In the genomic region with DNA sequence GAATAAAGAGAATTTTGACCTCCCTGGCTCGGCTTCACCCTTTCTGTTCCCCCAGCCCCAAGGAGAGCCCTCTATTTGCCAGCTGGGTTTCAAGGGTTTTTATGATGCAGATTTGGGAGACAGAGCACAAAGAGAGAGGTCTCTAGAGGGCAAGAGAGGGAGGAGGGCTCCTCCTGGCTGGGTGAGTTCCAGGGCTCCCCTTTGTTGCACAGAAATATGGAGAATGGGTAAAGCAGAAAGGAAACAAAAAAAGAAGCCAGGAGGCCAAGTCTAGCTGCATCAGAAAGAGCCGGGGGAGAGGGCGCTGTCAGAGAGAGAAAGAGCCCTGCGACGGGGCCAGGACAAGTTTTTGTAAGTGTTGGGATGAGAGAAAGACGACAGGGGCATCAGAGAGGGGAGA, we compare ENCODE assay signal across 24 cellular contexts.
DNase-seq lines count a peak whose midpoint lies in the region; ATAC-seq and TF ChIP-seq lines count a peak whose summit lies in the region.
"Had no signal": no experiment of that assay in that cellular context is flagged by ENCODE, and none has a peak within 500 bp of the region (broad histone marks: within the 10 kb centered on the region; RNA-seq: fewer than 3 reads in every experiment).

No MANE protein-coding gene starts in this region.

- H3K79me2 ChIP-seq in neural progenitor cell (ENCODE audit: low read depth), result no peaks in the 10 kb centered on the region
- H3K79me2 ChIP-seq: parathyroid adenoma had no signal

- peaks cover 12% of the 10 kb centered on the region for H3K9me3 Mint-ChIP-seq in neural progenitor cell
- H3K9me3 Mint-ChIP-seq: activated B cell treated with CpG ODN at 0.5 μM for 24 hours; activated naive CD4-positive, alpha-beta T cell treated with anti-CD3 and anti-CD28 coated beads, Interleukin-2, amount 50 U/mL, for 72 hours; CD4-positive, CD25-positive, alpha-beta regulatory T cell had no signal

- in situ Hi-C loops in G401 (cut with HindIII; ENCODE audit: low sequenced_read_pairs), result no loop called here

- peaks cover 35% of the 10 kb centered on the region for H3K4me1 ChIP-seq in neural progenitor cell
- H3K4me1 ChIP-seq: ascending aorta, parathyroid adenoma, tibial artery had no signal

- H3K4me3 ChIP-seq in neural progenitor cell, result peak overlapping the region; percentile 9
- H3K4me3 ChIP-seq: ascending aorta, skin epidermis, tibial artery had no signal

- H3F3A ChIP-seq in neural progenitor cell (ENCODE audit: low read depth), result peaks cover 28% of the 10 kb centered on the region

- no peaks in the 10 kb centered on the region for H3K36me3 ChIP-seq in neural progenitor cell
- H3K36me3 ChIP-seq: ascending aorta, tibial artery had no signal

- no peaks in the 10 kb centered on the region for H4K20me1 ChIP-seq in neural progenitor cell (ENCODE audit: low read depth)

- peak overlapping the region; percentile 58 for H3K4me3 Mint-ChIP-seq in neural progenitor cell
- H3K4me3 Mint-ChIP-seq: activated B cell treated with CpG ODN at 0.5 μM for 24 hours; CD4-positive, CD25-positive, alpha-beta regulatory T cell; naive B cell had no signal

- peaks cover 10% of the 10 kb centered on the region for H3K27me3 Mint-ChIP-seq in neural progenitor cell (ENCODE audit: insufficient read depth, low read depth)
- H3K27me3 Mint-ChIP-seq: activated B cell treated with CpG ODN at 0.5 μM for 24 hours; CD4-positive, CD25-positive, alpha-beta regulatory T cell; naive B cell had no signal

- TF ChIP-seq CTCF in neural progenitor cell (IDR thresholded peaks at IDR 0.05), result no peak

- peak; percentile 11 for DNase-seq in G401 (ENCODE audit: low spot score)
- DNase-seq in NCI-H1092 treated with DMSO at 0.1 percent for 48 hours (lab: John Stamatoyannopoulos, UW), result peak; percentile 83
- DNase-seq in hippocampal formation (lab: John Stamatoyannopoulos, UW), result peak; percentile 15 to 32
- peak; percentile 76 for DNase-seq in neural progenitor cell (ENCODE audit: low spot score)
- DNase-seq in COR-L47 (lab: John Stamatoyannopoulos, UW), result no peak
- no peak for DNase-seq in NCI-H128 (lab: John Stamatoyannopoulos, UW; ENCODE audit: unreplicated experiment)
- no peak for DNase-seq in DMS153 (lab: John Stamatoyannopoulos, UW)
- no peak for DNase-seq in Right ventricle myocardium inferior (ENCODE audit: missing footprints)
- DNase-seq: activated B cell treated with CpG ODN at 0.5 μM for 24 hours; activated CD8-positive, alpha-beta memory T cell treated with anti-CD3 and anti-CD28 coated beads for 24 hours; CD4-positive, CD25-positive, alpha-beta regulatory T cell; DMS 273 treated with DMSO at 0.1 percent for 48 hours; GF-D8; KBM-7; naive B cell; NCI-H2029 treated with DMSO at 0.1 percent for 48 hours; RPMI8226; stimulated activated CD4-positive, alpha-beta T cell treated with anti-CD3 and anti-CD28 coated beads, Interleukin-2, amount 100 ng/mL, for 48 hours; stimulated activated naive CD8-positive, alpha-beta T cell treated with anti-CD3 and anti-CD28 coated beads, Interleukin-15, Interleukin-2, amounts not matched to agents 100 U/mL and 50 U/mL, for 24 hours; tibial artery had no signal

- no peak for ATAC-seq in Right ventricle myocardium inferior
- ATAC-seq: activated naive CD4-positive, alpha-beta T cell treated with anti-CD3 and anti-CD28 coated beads, Interleukin-2, amount 50 U/mL, for 72 hours; stimulated activated naive CD8-positive, alpha-beta T cell treated with anti-CD3 and anti-CD28 coated beads, Interleukin-15, Interleukin-2, amounts not matched to agents 100 U/mL and 50 U/mL, for 24 hours had no signal

- H3K4me1 Mint-ChIP-seq in neural progenitor cell, result peaks cover 58% of the 10 kb centered on the region
- H3K4me1 Mint-ChIP-seq: activated B cell treated with CpG ODN at 0.5 μM for 24 hours; CD4-positive, CD25-positive, alpha-beta regulatory T cell had no signal

- no peak overlapping the region for H3K9ac ChIP-seq in neural progenitor cell
- H3K9ac ChIP-seq: parathyroid adenoma had no signal

- intact Hi-C loops in Right ventricle myocardium inferior (cut with DNase I), result no loop called here

- H3K27me3 ChIP-seq in neural progenitor cell, result no peaks in the 10 kb centered on the region
- H3K27me3 ChIP-seq: ascending aorta had no signal

- H2AFZ ChIP-seq in neural progenitor cell (replicated peaks), result no peak overlapping the region
- H2AFZ ChIP-seq: parathyroid adenoma had no signal

- H3K4me2 ChIP-seq in neural progenitor cell, result peak overlapping the region; percentile 52

- H3K9me3 ChIP-seq in neural progenitor cell (ENCODE audit: low read depth), result no peaks in the 10 kb centered on the region
- H3K9me3 ChIP-seq: ascending aorta had no signal

- peaks cover 2% of the 10 kb centered on the region for H3K36me3 Mint-ChIP-seq in neural progenitor cell
- H3K36me3 Mint-ChIP-seq: activated naive CD4-positive, alpha-beta T cell treated with anti-CD3 and anti-CD28 coated beads, Interleukin-2, amount 50 U/mL, for 72 hours; CD4-positive, CD25-positive, alpha-beta regulatory T cell; naive B cell had no signal

- peak overlapping the region; percentile 50 for H3K27ac ChIP-seq in neural progenitor cell
- H3K27ac ChIP-seq: ascending aorta, parathyroid adenoma, skin epidermis, tibial artery had no signal

- peak overlapping the region; percentile 97 for H3K27ac Mint-ChIP-seq in neural progenitor cell
- H3K27ac Mint-ChIP-seq: activated B cell treated with CpG ODN at 0.5 μM for 24 hours; activated naive CD4-positive, alpha-beta T cell treated with anti-CD3 and anti-CD28 coated beads, Interleukin-2, amount 50 U/mL, for 72 hours; CD4-positive, CD25-positive, alpha-beta regulatory T cell; naive B cell had no signal

Comparison
In these comparisons a context has a peak if more than half of its experiments do, and no peak if none do; other contexts are left out.
1. DNase-seq: peak in G401 (single experiment), NCI-H1092 treated with DMSO at 0.1 percent for 48 hours (single experiment), hippocampal formation (2 of 2) and neural progenitor cell (single experiment); none in COR-L47 (single experiment), NCI-H128 (single experiment), DMS153 (single experiment) and Right ventricle myocardium inferior (single experiment).